8 cellular contexts compared by ENCODE assay signal in genomic region chr7:76393116-76394031, GRCh38. TPM values are rescaled to one million over a fixed set of nuclear protein-coding genes. Genes with fewer than 3 reads are reported as not detected.
A peak's percentile ranks its signal among the peaks of the same experiment; 100 is the strongest.
DNase-seq lines count a peak whose midpoint lies in the region; ATAC-seq and TF ChIP-seq lines count a peak whose summit lies in the region.

No MANE protein-coding gene starts in this region.

- no peaks in the 10 kb centered on the region for H3K9me3 ChIP-seq in right atrium auricular region
- no peaks in the 10 kb centered on the region for H3K9me3 ChIP-seq in uterus

- in situ Hi-C loops in GM13977 (cut with MboI; ENCODE audit: low pct_unique_long_range_greater_than_20kb, low sequenced_read_pairs, unreplicated experiment), result no loop called here

- peak overlapping the region; percentile 89 to 95 for H3K27ac Mint-ChIP-seq in T-cell

- peak overlapping the region; percentile 50 to 68 for H3K4me3 ChIP-seq in right atrium auricular region
- H3K4me3 ChIP-seq in uterus, result peak overlapping the region; percentile 43 to 79

- POLR2A ChIA-PET in T-cell (lab: Charles Lee), result interaction anchor here in 1 of 2 donors (0.6 to 0.7 kb wide), 2 partner anchors 477 to 478 kb away, joined by 3 read pairs; no protein-coding TSS in a partner anchor

- no peaks in the 10 kb centered on the region for H3K9me3 Mint-ChIP-seq in T-cell

- H3K4me1 ChIP-seq in right atrium auricular region, result peaks cover 0 to 34% of the 10 kb centered on the region in 2 donors
- no peaks in the 10 kb centered on the region for H3K4me1 ChIP-seq in uterus

- ATAC-seq in HG02798 (IDR thresholded peaks at IDR 0.05; ENCODE audit: poor library complexity, unreplicated experiment) (peak; percentile 94), T-cell (replicated peaks in 1 of 4) (peak; percentile 80 to 85 (median 83))

- H3K36me3 ChIP-seq in right atrium auricular region (no peaks in the 10 kb centered on the region), uterus (no peaks in the 10 kb centered on the region)

- intact Hi-C loops in uterus (cut with DNase I; ENCODE audit: low total_unique reads), result no loop called here

- peak; percentile 89 to 96 for TF ChIP-seq POLR2A in uterus (IDR thresholded peaks at IDR 0.05)

- H3K36me3 Mint-ChIP-seq in T-cell, result no peaks in the 10 kb centered on the region

- H3K27ac ChIP-seq in right atrium auricular region (peak overlapping the region; percentile 83 to 97), uterus (peak overlapping the region; percentile 77 to 87)

- peak; percentile 99 for DNase-seq in GM13977 (ENCODE audit: low spot score)
- peak; percentile 97 to 98 (median 98) for DNase-seq in NCI-H1417 (lab: John Stamatoyannopoulos, UW)
- peak; percentile 75 to 92 (median 86) for DNase-seq in T-cell
- DNase-seq in amniotic stem cell (lab: John Stamatoyannopoulos, UW), result peak; percentile 73
- peak; percentile 95 for DNase-seq in right atrium auricular region (ENCODE audit: low spot score)
- DNase-seq in putamen (ENCODE audit: low spot score), result peak; percentile 93
- peak; percentile 94 for DNase-seq in uterus

- H3K27me3 ChIP-seq in right atrium auricular region (no peaks in the 10 kb centered on the region), uterus (no peaks in the 10 kb centered on the region)

- CTCF ChIA-PET in T-cell (lab: Charles Lee), result interaction anchor here in 1 of 2 donors (0.6 kb wide), 1 partner anchor 133 kb away, joined by 4 read pairs; no protein-coding TSS in a partner anchor

- peaks cover 8 to 27% (median 24%) of the 10 kb centered on the region in 3 donors for H3K4me1 Mint-ChIP-seq in T-cell

- no peaks in the 10 kb centered on the region for H3K27me3 Mint-ChIP-seq in T-cell

- TF ChIP-seq CTCF in GM13977 (IDR thresholded peaks at IDR 0.05; ENCODE audit: extremely low read depth, insufficient read depth, missing control alignments) (no peak), right atrium auricular region (IDR thresholded peaks at IDR 0.05) (peak in 1 of 2 donors; percentile 22), uterus (IDR thresholded peaks at IDR 0.05) (peak in 1 of 4 experiments; percentile 11)

- peak overlapping the region; percentile 77 to 85 (median 84) for H3K4me3 Mint-ChIP-seq in T-cell

RNA-seq across cellular contexts. Expression of gene SSC4D, which starts 16.1 kb away (rescaled TPM):
- total RNA-seq in T-cell, result under 1 TPM in 3 of 5 donors, not detected in 2; 0.20 to 0.76 (median 0.28) TPM
- total RNA-seq in right atrium auricular region, result under 1 TPM; 0.35 to 0.37 TPM
- 1 to 10 TPM in 1 of 4 donors, under 1 TPM in 1, not detected in 2; 0.37 to 1.0 TPM for total RNA-seq in uterus

RNA-seq across cellular contexts. Expression of gene ZP3, which starts 31.4 kb away (rescaled TPM):
- total RNA-seq in T-cell (1 to 10 TPM; 1.7 to 7.0 (median 5.9) TPM), right atrium auricular region (1 to 10 TPM; 2.4 to 3.4 TPM), uterus (1 to 10 TPM in 2 of 4 donors, not detected in 2; 1.9 to 5.9 TPM)

RNA-seq across cellular contexts. Expression of gene YWHAG, which starts 34.6 kb away (rescaled TPM):
- total RNA-seq in T-cell (10 to 100 TPM; 25.1 to 46.8 (median 41.7) TPM), right atrium auricular region (100 to 1,000 TPM; 132 to 153 TPM), uterus (100 to 1,000 TPM in 1 of 4 donors, 10 to 100 TPM in 3; 17.9 to 109 (median 50.4) TPM)

Comparison
In these comparisons a context has a peak if more than half of its experiments do, and no peak if none do; other contexts are left out.
1. Peak in every context shown above with its lines: DNase-seq, ATAC-seq, H3K4me3 ChIP-seq and H3K27ac ChIP-seq.